25 cellular contexts compared by ENCODE assay signal in genomic region chr2:99572798-99573197, GRCh38.
A peak's percentile ranks its signal among the peaks of the same experiment; 100 is the strongest.
DNase-seq lines count a peak whose midpoint lies in the region; ATAC-seq and TF ChIP-seq lines count a peak whose summit lies in the region.
"Had no signal": no experiment of that assay in that cellular context is flagged by ENCODE, and none has a peak within 500 bp of the region (broad histone marks: within the 10 kb centered on the region; RNA-seq: fewer than 3 reads in every experiment).

No MANE protein-coding gene starts in this region.

- no peak overlapping the region for H3K9ac ChIP-seq in neural progenitor cell
- H3K9ac ChIP-seq: BLaER1 treated with 17β-estradiol and CSF1 and Interleukin-3, amounts not matched to agents 10 nM and 100 nM had no signal

- peak overlapping the region; percentile 54 for H3K4me2 ChIP-seq in neural progenitor cell
- H3K4me2 ChIP-seq: BLaER1 treated with 17β-estradiol and CSF1 and Interleukin-3, amounts not matched to agents 10 nM and 100 nM had no signal

- H3F3A ChIP-seq in neural progenitor cell (ENCODE audit: low read depth), result peaks cover 21% of the 10 kb centered on the region

- H3K4me1 ChIP-seq in right cardiac atrium (ENCODE audit: control insufficient read depth, insufficient read depth, low read length), result no peaks in the 10 kb centered on the region
- peaks cover 30% of the 10 kb centered on the region for H3K4me1 ChIP-seq in neural progenitor cell
- H3K4me1 ChIP-seq: Caco-2, SJSA1, stomach had no signal

- H3K27me3 ChIP-seq in right cardiac atrium (ENCODE audit: control insufficient read depth, insufficient read depth) (no peaks in the 10 kb centered on the region), dorsolateral prefrontal cortex (no peaks in the 10 kb centered on the region), neural progenitor cell (no peaks in the 10 kb centered on the region)
- H3K27me3 ChIP-seq: BLaER1 treated with 17β-estradiol and CSF1 and Interleukin-3, amounts not matched to agents 10 nM and 100 nM; cardiac muscle cell; SJSA1; stomach had no signal

- H3K36me3 ChIP-seq in neural progenitor cell, result no peaks in the 10 kb centered on the region
- H3K36me3 ChIP-seq: cardiac muscle cell, SJSA1 had no signal

- 60% methylated on average over 6 of the region's 6 CpGs for WGBS in right cardiac atrium

- no peak for TF ChIP-seq CTCF in dorsolateral prefrontal cortex (IDR thresholded peaks at IDR 0.05 in 54 of 56, conservative IDR thresholded peaks at IDR 0.05 in 2 of 56; ENCODE audit: low read depth in 1 of 56, partially characterized antibody in 56 of 56)
- TF ChIP-seq CTCF in neural progenitor cell (IDR thresholded peaks at IDR 0.05), result no peak

- DNase-seq in right cardiac atrium (peak in 1 of 3 donors; percentile 51), Right ventricle myocardium superior (no peak), dorsolateral prefrontal cortex (peak in 1 of 10 donors; percentile 17), neural progenitor cell (ENCODE audit: low spot score) (peak; percentile 34), NCI-H446 (lab: John Stamatoyannopoulos, UW) (no peak)
- DNase-seq: ACHN; activated CD4-positive, alpha-beta T cell treated with anti-CD3 and anti-CD28 coated beads for 36 hours; activated CD8-positive, alpha-beta memory T cell treated with anti-CD3 and anti-CD28 coated beads for 24 hours; activated naive CD4-positive, alpha-beta T cell treated with anti-CD3 and anti-CD28 coated beads for 36 hours; activated T-cell treated with anti-CD3 and anti-CD28 coated beads, Interleukin-2, amount 50 U/mL, for 72 hours; Caco-2; GF-D8; GOT3; natural killer cell; stomach; T-helper 1 cell had no signal

- no peaks in the 10 kb centered on the region for H3K36me3 Mint-ChIP-seq in neural progenitor cell
- H3K36me3 Mint-ChIP-seq: mesothelial cell of epicardium, natural killer cell had no signal

- H3K4me1 Mint-ChIP-seq in neural progenitor cell, result peaks cover 54% of the 10 kb centered on the region
- H3K4me1 Mint-ChIP-seq: activated CD4-positive, alpha-beta T cell treated with anti-CD3 and anti-CD28 coated beads for 36 hours; mesothelial cell of epicardium had no signal

- no peaks in the 10 kb centered on the region for H3K79me2 ChIP-seq in neural progenitor cell (ENCODE audit: low read depth)

- H3K27ac Mint-ChIP-seq in neural progenitor cell, result peak overlapping the region; percentile 70
- H3K27ac Mint-ChIP-seq: activated CD4-positive, alpha-beta T cell treated with anti-CD3 and anti-CD28 coated beads for 36 hours; activated naive CD4-positive, alpha-beta T cell treated with anti-CD3 and anti-CD28 coated beads for 36 hours; activated T-cell treated with anti-CD3 and anti-CD28 coated beads, Interleukin-2, amount 50 U/mL, for 72 hours; mesothelial cell of epicardium; natural killer cell; type B pancreatic cell had no signal

- no peak overlapping the region for H2AFZ ChIP-seq in neural progenitor cell (replicated peaks)

- H3K4me3 ChIP-seq in right cardiac atrium (ENCODE audit: low read length) (no peak overlapping the region), dorsolateral prefrontal cortex (peak overlapping the region in 1 of 59 donors; percentile 2), neural progenitor cell (peak overlapping the region; percentile 6)
- H3K4me3 ChIP-seq: BLaER1 treated with 17β-estradiol and CSF1 and Interleukin-3, amounts not matched to agents 10 nM and 100 nM; cardiac muscle cell; SJSA1; stomach had no signal

- peaks cover 3% of the 10 kb centered on the region for H3K27me3 Mint-ChIP-seq in neural progenitor cell (ENCODE audit: insufficient read depth, low read depth)
- H3K27me3 Mint-ChIP-seq: activated CD4-positive, alpha-beta T cell treated with anti-CD3 and anti-CD28 coated beads for 36 hours had no signal

- peak overlapping the region; percentile 3 for H3K4me3 Mint-ChIP-seq in neural progenitor cell
- H3K4me3 Mint-ChIP-seq: activated CD4-positive, alpha-beta T cell treated with anti-CD3 and anti-CD28 coated beads for 36 hours; activated naive CD4-positive, alpha-beta T cell treated with anti-CD3 and anti-CD28 coated beads for 36 hours; activated T-cell treated with anti-CD3 and anti-CD28 coated beads, Interleukin-2, amount 50 U/mL, for 72 hours; mesothelial cell of epicardium; natural killer cell; type B pancreatic cell had no signal

- intact Hi-C loops in right cardiac atrium (cut with DNase I) (loop anchor here in 1 of 4 donors (10.0 kb wide), 1 partner anchor 242 kb away; no protein-coding TSS in a partner anchor), Right ventricle myocardium superior (cut with DNase I) (no loop called here), dorsolateral prefrontal cortex (cut with DNase I) (no loop called here)

- no peak overlapping the region for H3K27ac ChIP-seq in right cardiac atrium (ENCODE audit: low read length)
- peak overlapping the region in 52 of 59 donors; percentile 4 to 86 (median 62) for H3K27ac ChIP-seq in dorsolateral prefrontal cortex
- no peak overlapping the region for H3K27ac ChIP-seq in neural progenitor cell
- H3K27ac ChIP-seq: BLaER1 treated with 17β-estradiol and CSF1 and Interleukin-3, amounts not matched to agents 10 nM and 100 nM; cardiac muscle cell; SJSA1; stomach had no signal

- H3K9me3 ChIP-seq in right cardiac atrium (ENCODE audit: control insufficient read depth, low read length) (no peaks in the 10 kb centered on the region), neural progenitor cell (ENCODE audit: low read depth) (no peaks in the 10 kb centered on the region)
- H3K9me3 ChIP-seq: BLaER1 treated with 17β-estradiol and CSF1 and Interleukin-3, amounts not matched to agents 10 nM and 100 nM; Caco-2; SJSA1; stomach had no signal

- ATAC-seq in right cardiac atrium (peak; percentile 47 to 77), Right ventricle myocardium superior (ENCODE audit: poor library complexity) (no peak), GM19455 (IDR thresholded peaks at IDR 0.05; ENCODE audit: unreplicated experiment) (no peak), HG02759 (IDR thresholded peaks at IDR 0.05; ENCODE audit: unreplicated experiment) (no peak), HG03045 (IDR thresholded peaks at IDR 0.05; ENCODE audit: unreplicated experiment) (no peak)
- ATAC-seq: activated CD4-positive, alpha-beta T cell treated with anti-CD3 and anti-CD28 coated beads for 36 hours; activated T-cell treated with anti-CD3 and anti-CD28 coated beads, Interleukin-2, amount 50 U/mL, for 72 hours; left lobe of liver; natural killer cell had no signal

- peaks cover 4% of the 10 kb centered on the region for H4K20me1 ChIP-seq in neural progenitor cell (ENCODE audit: low read depth)
- H4K20me1 ChIP-seq: BLaER1 treated with 17β-estradiol and CSF1 and Interleukin-3, amounts not matched to agents 10 nM and 100 nM had no signal

- H3K9me3 Mint-ChIP-seq in neural progenitor cell, result no peaks in the 10 kb centered on the region
- H3K9me3 Mint-ChIP-seq: activated naive CD4-positive, alpha-beta T cell treated with anti-CD3 and anti-CD28 coated beads for 36 hours; activated T-cell treated with anti-CD3 and anti-CD28 coated beads, Interleukin-2, amount 50 U/mL, for 72 hours; mesothelial cell of epicardium; natural killer cell; type B pancreatic cell had no signal

Comparison
In these comparisons a context has a peak if more than half of its experiments do, and no peak if none do; other contexts are left out.
1. ATAC-seq: peak in right cardiac atrium (2 of 2); none in Right ventricle myocardium superior (single experiment), GM19455 (single experiment), HG02759 (single experiment) and HG03045 (single experiment).
2. H3K27ac ChIP-seq: peak in dorsolateral prefrontal cortex (52 of 59); none in right cardiac atrium (single experiment) and neural progenitor cell (single experiment).